In the genomic region with DNA sequence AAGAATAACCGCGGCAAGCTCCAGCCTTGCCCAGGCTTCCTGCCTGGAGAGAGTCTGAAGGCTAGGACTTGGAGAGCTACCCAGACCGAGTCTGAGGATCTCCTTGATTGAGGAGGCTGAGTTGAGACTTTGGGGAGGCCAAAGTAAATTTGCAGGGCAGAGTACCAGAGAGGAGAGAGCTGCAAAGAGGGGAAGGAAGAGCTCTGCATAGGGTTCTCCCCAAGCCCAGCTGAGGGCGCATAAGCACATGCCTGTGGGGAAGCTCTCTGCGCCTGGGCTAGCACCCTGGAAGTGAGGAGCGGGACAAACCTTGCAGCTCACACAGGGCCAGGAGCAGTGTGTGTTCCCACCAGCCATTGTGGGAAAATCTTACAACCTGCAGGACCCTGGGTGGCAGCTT, we compare ENCODE assay signal across 3 cellular contexts.
TF ChIP-seq lines count a peak whose summit lies in the region.

No MANE protein-coding gene starts in this region.

TF ChIP-seq in SK-N-SH treated with all-trans-retinoic acid at 6 μM for 48 hours, 23 proteins besides CTCF, POLR2A, EP300 and RAD21:
- no peak for TF ChIP-seq ZNF565 (CRISPR knock-in tag; conservative IDR thresholded peaks at IDR 0.05; ENCODE audit: low read depth)
- no peak for TF ChIP-seq PATZ1 (CRISPR knock-in tag; IDR thresholded peaks at IDR 0.05; ENCODE audit: borderline replicate concordance)

TF ChIP-seq in SK-N-SH, 30 proteins besides CTCF, POLR2A, EP300 and RAD21:
- TF ChIP-seq, protein P1, sequence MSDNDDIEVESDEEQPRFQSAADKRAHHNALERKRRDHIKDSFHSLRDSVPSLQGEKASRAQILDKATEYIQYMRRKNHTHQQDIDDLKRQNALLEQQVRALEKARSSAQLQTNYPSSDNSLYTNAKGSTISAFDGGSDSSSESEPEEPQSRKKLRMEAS (IDR thresholded peaks at IDR 0.05; ENCODE audit: low read depth), result no peak
- TF ChIP-seq TAF1 (IDR thresholded peaks at IDR 0.05; ENCODE audit: borderline replicate concordance, low read depth, low read length), result no peak

TF ChIP-seq in H1, 55 proteins besides CTCF, POLR2A, EP300 and RAD21:
- TF ChIP-seq RFX5 (IDR thresholded peaks at IDR 0.05; ENCODE audit: borderline replicate concordance, low read depth, low read length), result no peak
- TF ChIP-seq, protein P1 (IDR thresholded peaks at IDR 0.05), result peak; percentile 60
TF ChIP-seq in H1: peak in this region for 1.
